Comparison of ENCODE assay signal across 13 cellular contexts in genomic region chr12:52197371-52198231, GRCh38. TPM values are rescaled to one million over a fixed set of nuclear protein-coding genes. Genes with fewer than 3 reads are reported as not detected.
DNase-seq lines count a peak whose midpoint lies in the region; ATAC-seq and TF ChIP-seq lines count a peak whose summit lies in the region.
"Had no signal": no experiment of that assay in that cellular context is flagged by ENCODE, and none has a peak within 500 bp of the region (broad histone marks: within the 10 kb centered on the region; RNA-seq: fewer than 3 reads in every experiment).

No MANE protein-coding gene starts in this region.

- TF ChIP-seq CTCF in psoas muscle (IDR thresholded peaks at IDR 0.05): no peak

- H3K4me3 ChIP-seq in psoas muscle: no peak overlapping the region

- peak in 3 of 4 donors; percentile 46 to 76 (median 74) for ATAC-seq in psoas muscle
- no peak for ATAC-seq in activated CD4-positive, CD25-positive, alpha-beta regulatory T cell treated with anti-CD3 and anti-CD28 coated beads, Interleukin-2, amount 50 U/mL, for 24 hours
- ATAC-seq in GM19324 (IDR thresholded peaks at IDR 0.05; ENCODE audit: low FRiP score, unreplicated experiment): no peak
- ATAC-seq: effector memory CD8-positive, alpha-beta T cell; WTC11 had no signal

- H3K4me1 ChIP-seq in psoas muscle: peaks cover 4% of the 10 kb centered on the region

- no peaks in the 10 kb centered on the region for H3K9me3 ChIP-seq in psoas muscle

- H3K36me3 ChIP-seq in psoas muscle (ENCODE audit: insufficient read depth in 1 of 2, low read depth in 1 of 2): no peaks in the 10 kb centered on the region

- peaks cover 0 to 5% (median 1%) of the 10 kb centered on the region in 3 donors for H3K27me3 ChIP-seq in psoas muscle (ENCODE audit: insufficient read depth in 3 of 3, low read length in 2 of 3)

- DNase-seq in H4 (ENCODE audit: low spot score) (peak; percentile 88), NCI-H446 treated with DMSO at 0.1 percent for 48 hours (lab: John Stamatoyannopoulos, UW) (peak; percentile 72), epithelial cell of prostate (ENCODE audit: low read depth, low spot score) (no peak), psoas muscle (peak in 1 of 2 donors; percentile 49), NCI-H2227 treated with DMSO at 0.1 percent for 48 hours (lab: John Stamatoyannopoulos, UW) (no peak), DMS153 (lab: John Stamatoyannopoulos, UW) (no peak)
- DNase-seq: activated naive CD4-positive, alpha-beta T cell treated with anti-CD3 and anti-CD28 coated beads, Interleukin-2, amount 50 U/mL, for 16 hours; DND-41; effector memory CD8-positive, alpha-beta T cell had no signal

- WGBS in psoas muscle, 3 donors: 64 to 73% (median 65%) methylated on average over 11 of the region's 11 CpGs

- intact Hi-C loops in psoas muscle (cut with DNase I): no loop called here

- H3K27ac ChIP-seq in epithelial cell of prostate: peak overlapping the region; percentile 83
- H3K27ac ChIP-seq in psoas muscle: no peak overlapping the region

RNA-seq across cellular contexts. Expression of gene KRT80, which starts 5.8 kb away (rescaled TPM):
- 4.7 and 6.9 TPM in 2 replicates for total RNA-seq in H4 (2014; rRNA removed; shearing (Covaris generic))
- total RNA-seq in psoas muscle: 10 to 100 TPM in 1 of 4 donors, 1 to 10 TPM in 2, under 1 TPM in 1; 0.11 to 14.0 (median 2.9) TPM
- polyA plus RNA-seq in psoas muscle: under 1 TPM; 0.13 to 0.44 (median 0.24) TPM
- total RNA-seq: OCI-LY7 had no signal

RNA-seq across cellular contexts. Expression of gene KRT7, which starts 35.4 kb away (rescaled TPM):
- 0.29 and 1.7 TPM in 2 replicates for total RNA-seq in H4 (2014; rRNA removed; shearing (Covaris generic))
- total RNA-seq in psoas muscle: 1 to 10 TPM in 3 of 4 donors, under 1 TPM in 1; 0.39 to 3.9 (median 1.9) TPM
- polyA plus RNA-seq in psoas muscle: 1 to 10 TPM in 2 of 3 donors, under 1 TPM in 1; 0.56 to 2.2 (median 1.6) TPM
- total RNA-seq: OCI-LY7 had no signal

Comparison
In these comparisons a context has a peak if more than half of its experiments do, and no peak if none do; other contexts are left out.
1. DNase-seq: peak in H4 (single experiment) and NCI-H446 treated with DMSO at 0.1 percent for 48 hours (single experiment); none in epithelial cell of prostate (single experiment), NCI-H2227 treated with DMSO at 0.1 percent for 48 hours (single experiment) and DMS153 (single experiment).
2. ATAC-seq: peak in psoas muscle (3 of 4); none in activated CD4-positive, CD25-positive, alpha-beta regulatory T cell treated with anti-CD3 and anti-CD28 coated beads, Interleukin-2, amount 50 U/mL, for 24 hours (0 of 2) and GM19324 (single experiment).